1 cellular context compared by ENCODE assay signal in the genomic region with DNA sequence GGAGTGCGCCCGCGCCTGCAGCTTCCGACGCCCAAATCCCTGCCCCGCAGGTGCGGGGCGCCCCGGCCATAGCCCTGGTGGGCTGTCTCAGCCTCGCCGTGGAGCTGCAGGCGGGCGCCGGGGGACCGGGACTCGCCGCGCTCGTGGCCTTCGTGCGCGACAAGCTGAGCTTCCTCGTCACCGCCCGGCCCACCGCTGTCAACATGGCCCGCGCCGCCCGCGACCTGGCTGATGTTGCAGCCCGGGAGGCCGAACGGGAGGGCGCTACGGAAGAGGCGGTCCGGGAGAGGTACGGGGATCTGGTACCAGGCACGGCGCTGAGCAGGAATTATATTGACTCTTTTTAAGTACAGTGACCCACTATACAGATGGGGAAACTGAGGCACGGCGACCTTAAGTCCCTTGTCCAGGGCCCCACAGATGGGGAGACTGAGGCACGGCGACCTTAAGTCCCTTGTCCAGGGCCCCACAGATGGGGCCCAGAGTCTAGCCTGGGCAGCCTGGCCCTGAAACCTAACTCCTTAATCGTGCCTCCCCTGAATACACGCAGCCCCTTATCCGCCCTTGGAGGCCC.
TF ChIP-seq lines count a peak whose summit lies in the region.

No MANE protein-coding gene starts in this region.

TF ChIP-seq in H1, 55 proteins besides CTCF, POLR2A, EP300 and RAD21:
- TF ChIP-seq, protein P1, sequence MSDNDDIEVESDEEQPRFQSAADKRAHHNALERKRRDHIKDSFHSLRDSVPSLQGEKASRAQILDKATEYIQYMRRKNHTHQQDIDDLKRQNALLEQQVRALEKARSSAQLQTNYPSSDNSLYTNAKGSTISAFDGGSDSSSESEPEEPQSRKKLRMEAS (IDR thresholded peaks at IDR 0.05) = no peak
- TF ChIP-seq YY1 (IDR thresholded peaks at IDR 0.05; ENCODE audit: low read depth, low read length) (no peak), CEBPB (IDR thresholded peaks at IDR 0.05; ENCODE audit: low read depth, low read length) (no peak), KDM1A (IDR thresholded peaks at IDR 0.05; ENCODE audit: borderline replicate concordance, low read length) (peak; percentile 41; the same call in 1 of the 2 replicates), RBBP5 (IDR thresholded peaks at IDR 0.05; ENCODE audit: borderline replicate concordance, low read depth, low read length) (0 out of 2 replicates have a peak, but pooled peaks have one; percentile 31), POU5F1 (IDR thresholded peaks at IDR 0.05; ENCODE audit: low read depth, low read length) (no peak), SP2 (IDR thresholded peaks at IDR 0.05; ENCODE audit: low read length) (no peak), FOSL1 (IDR thresholded peaks at IDR 0.05; ENCODE audit: insufficient read depth, low read depth, low read length) (no peak), SRF (IDR thresholded peaks at IDR 0.05; ENCODE audit: low read depth, low read length) (no peak), PHF8 (conservative IDR thresholded peaks at IDR 0.05; ENCODE audit: low read depth, low read length) (no peak), SIX5 (IDR thresholded peaks at IDR 0.05; ENCODE audit: low read depth, low read length) (no peak), SP4 (IDR thresholded peaks at IDR 0.05; ENCODE audit: low read length) (no peak), HDAC6 (IDR thresholded peaks at IDR 0.05; ENCODE audit: low read depth, low read length) (no peak), NRF1 (IDR thresholded peaks at IDR 0.05; ENCODE audit: low read depth, low read length) (no peak)
- TF ChIP-seq, protein P2, sequence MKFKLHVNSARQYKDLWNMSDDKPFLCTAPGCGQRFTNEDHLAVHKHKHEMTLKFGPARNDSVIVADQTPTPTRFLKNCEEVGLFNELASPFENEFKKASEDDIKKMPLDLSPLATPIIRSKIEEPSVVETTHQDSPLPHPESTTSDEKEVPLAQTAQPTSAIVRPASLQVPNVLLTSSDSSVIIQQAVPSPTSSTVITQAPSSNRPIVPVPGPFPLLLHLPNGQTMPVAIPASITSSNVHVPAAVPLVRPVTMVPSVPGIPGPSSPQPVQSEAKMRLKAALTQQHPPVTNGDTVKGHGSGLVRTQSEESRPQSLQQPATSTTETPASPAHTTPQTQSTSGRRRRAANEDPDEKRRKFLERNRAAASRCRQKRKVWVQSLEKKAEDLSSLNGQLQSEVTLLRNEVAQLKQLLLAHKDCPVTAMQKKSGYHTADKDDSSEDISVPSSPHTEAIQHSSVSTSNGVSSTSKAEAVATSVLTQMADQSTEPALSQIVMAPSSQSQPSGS (IDR thresholded peaks at IDR 0.05; ENCODE audit: low read length) = no peak
